In genomic region chr5:42894057-42894456, GRCh38 we compare ENCODE assay signal across 12 cellular contexts.
DNase-seq lines count a peak whose midpoint lies in the region; ATAC-seq and TF ChIP-seq lines count a peak whose summit lies in the region.
"Had no signal": no experiment of that assay in that cellular context is flagged by ENCODE, and none has a peak within 500 bp of the region (broad histone marks: within the 10 kb centered on the region; RNA-seq: fewer than 3 reads in every experiment).

No MANE protein-coding gene starts in this region.

- no TSS peak for BruUV-seq in PC-3 (replicated peaks; lab: Mats Ljungman, UMichigan)

- H3K36me3 ChIP-seq in PC-3 (ENCODE audit: low read depth, low read length), result no peaks in the 10 kb centered on the region
- H3K36me3 ChIP-seq in cardiac muscle cell, result no peaks in the 10 kb centered on the region
- no peaks in the 10 kb centered on the region for H3K36me3 ChIP-seq in psoas muscle (ENCODE audit: insufficient read depth in 1 of 2, low read depth in 1 of 2)

- no peak overlapping the region for H3K4me3 ChIP-seq in PC-3 (ENCODE audit: low read length)
- no peak overlapping the region for H3K4me3 ChIP-seq in cardiac muscle cell
- no peak overlapping the region for H3K4me3 ChIP-seq in psoas muscle

- H3K4me2 ChIP-seq in PC-3 (ENCODE audit: low read length), result no peak overlapping the region

- no peak for ATAC-seq in PC-3
- ATAC-seq in psoas muscle, result peak in 2 of 4 donors; percentile 40 to 43
- no peak for ATAC-seq in HG03097 (IDR thresholded peaks at IDR 0.05; ENCODE audit: low FRiP score, unreplicated experiment)

- H3K79me2 ChIP-seq in PC-3 (ENCODE audit: low read length), result no peaks in the 10 kb centered on the region

- intact Hi-C loops in PC-3 (cut with micrococcal nuclease), result no loop called here
- intact Hi-C loops in psoas muscle (cut with DNase I), result loop anchor here in 1 of 2 donors (5.0 kb wide), 1 partner anchor 472 kb away; the partner anchor contains the start of gene GHR

- H4K20me1 ChIP-seq in PC-3 (ENCODE audit: low read length), result no peaks in the 10 kb centered on the region

- POLR2A ChIA-PET in PC-3 (lab: Charles Lee; ENCODE audit: unreplicated experiment), result interaction anchor here (0.5 kb wide), 1 partner anchor 147 kb away, joined by 3 read pairs; no protein-coding TSS in a partner anchor

- in situ Hi-C loops in GM13976 (cut with MboI; ENCODE audit: low sequenced_read_pairs, unreplicated experiment), result no loop called here

- 37 to 52% (median 44%) methylated on average over 20 of the region's 20 CpGs for WGBS in psoas muscle, 3 donors

- H3K9me3 ChIP-seq in PC-3 (ENCODE audit: low read length) (no peaks in the 10 kb centered on the region), cardiac muscle cell (ENCODE audit: low read depth) (no peaks in the 10 kb centered on the region), psoas muscle (no peaks in the 10 kb centered on the region)

- H3K9ac ChIP-seq in PC-3 (ENCODE audit: low read length), result no peak overlapping the region

- DNase-seq in DMS53 (lab: John Stamatoyannopoulos, UW), result peak; percentile 66
- DNase-seq in DMS53 treated with DMSO at 0.1 percent for 48 hours (lab: John Stamatoyannopoulos, UW; ENCODE audit: unreplicated experiment), result no peak
- no peak for DNase-seq in PC-3
- DNase-seq in cardiac muscle cell (ENCODE audit: low read depth in 1 of 2, low spot score in 1 of 2), result peak in 1 of 2 donors; percentile 27
- DNase-seq in psoas muscle, result no peak
- no peak for DNase-seq in GM13976 (ENCODE audit: low spot score)
- DNase-seq in NCI-H2196 treated with DMSO at 0.1 percent for 48 hours (lab: John Stamatoyannopoulos, UW; ENCODE audit: unreplicated experiment), result no peak
- DNase-seq: activated CD4-positive, alpha-beta T cell treated with anti-CD3 and anti-CD28 coated beads, Interleukin-2, amount 50 U/mL, for 1 hour; mammary epithelial cell; NCI-H2107 had no signal

- peak; percentile 51; the same call in 1 of the 2 replicates for TF ChIP-seq CTCF in PC-3 (conservative IDR thresholded peaks at IDR 0.05; ENCODE audit: low read depth, low read length)
- peak; percentile 47 for TF ChIP-seq CTCF in cardiac muscle cell (IDR thresholded peaks at IDR 0.05; ENCODE audit: low read depth, low read length)
- peak; percentile 27 for TF ChIP-seq CTCF in psoas muscle (IDR thresholded peaks at IDR 0.05)
- no peak for TF ChIP-seq CTCF in GM13976 (IDR thresholded peaks at IDR 0.05; ENCODE audit: borderline replicate concordance, control extremely low read depth, extremely low read depth, insufficient read depth, missing control alignments)

- H3K27ac ChIP-seq in PC-3 (ENCODE audit: low read length) (no peak overlapping the region), cardiac muscle cell (no peak overlapping the region), psoas muscle (no peak overlapping the region)
- H3K27ac ChIP-seq: epithelial cell of prostate had no signal

- H3K4me1 ChIP-seq in PC-3 (ENCODE audit: insufficient read depth, low read length), result no peaks in the 10 kb centered on the region
- no peaks in the 10 kb centered on the region for H3K4me1 ChIP-seq in cardiac muscle cell (ENCODE audit: low read depth)
- no peaks in the 10 kb centered on the region for H3K4me1 ChIP-seq in psoas muscle

- CTCF ChIA-PET in PC-3 (lab: Charles Lee), result no interaction called here

- no peaks in the 10 kb centered on the region for H3F3A ChIP-seq in PC-3 (ENCODE audit: low read length, unreplicated experiment)

- no peak overlapping the region for H2AFZ ChIP-seq in PC-3 (ENCODE audit: low read length)

- no peaks in the 10 kb centered on the region for H3K9me2 ChIP-seq in PC-3 (replicated peaks; ENCODE audit: low read length)

- no peaks in the 10 kb centered on the region for H3K27me3 ChIP-seq in PC-3 (ENCODE audit: low read length)
- H3K27me3 ChIP-seq in cardiac muscle cell, result no peaks in the 10 kb centered on the region
- H3K27me3 ChIP-seq in psoas muscle (ENCODE audit: insufficient read depth in 3 of 3, low read length in 2 of 3), result no peaks in the 10 kb centered on the region
